ENCODE assay signal across 19 cellular contexts in genomic region chr17:80948961-80949450, GRCh38. TPM values are rescaled to one million over a fixed set of nuclear protein-coding genes. Genes with fewer than 3 reads are reported as not detected.
DNase-seq lines count a peak whose midpoint lies in the region; ATAC-seq and TF ChIP-seq lines count a peak whose summit lies in the region.
"Had no signal": no experiment of that assay in that cellular context is flagged by ENCODE, and none has a peak within 500 bp of the region (broad histone marks: within the 10 kb centered on the region; RNA-seq: fewer than 3 reads in every experiment).

No MANE protein-coding gene starts in this region.

- H3K27me3 Mint-ChIP-seq in osteocyte (ENCODE audit: unreplicated experiment) = no peaks in the 10 kb centered on the region
- H3K27me3 Mint-ChIP-seq in stimulated activated memory B cell treated with anti-CD40 and anti-IgM and Interleukin-4, amounts not matched to agents 10 μg/mL and 1 μg/mL and 100 μg/mL, for 72 hours = no peaks in the 10 kb centered on the region
- no peaks in the 10 kb centered on the region for H3K27me3 Mint-ChIP-seq in activated naive CD8-positive, alpha-beta T cell treated with anti-CD3 and anti-CD28 coated beads, Interleukin-2, amount 50 U/mL, for 24 hours
- H3K27me3 Mint-ChIP-seq: activated B cell treated with CpG ODN at 0.5 μM for 24 hours; activated CD8-positive, alpha-beta memory T cell treated with anti-CD3 and anti-CD28 coated beads, Interleukin-2, amount 10 ng/mL, durations not matched to agents 7 days and 5 days; brain had no signal

- no peaks in the 10 kb centered on the region for H3K27me3 ChIP-seq in gastroesophageal sphincter
- H3K27me3 ChIP-seq: testis had no signal

- no peak overlapping the region for H3K27ac Mint-ChIP-seq in osteocyte (ENCODE audit: unreplicated experiment)
- no peak overlapping the region for H3K27ac Mint-ChIP-seq in stimulated activated memory B cell treated with anti-CD40 and anti-IgM and Interleukin-4, amounts not matched to agents 10 μg/mL and 1 μg/mL and 100 μg/mL, for 72 hours
- no peak overlapping the region for H3K27ac Mint-ChIP-seq in activated naive CD8-positive, alpha-beta T cell treated with anti-CD3 and anti-CD28 coated beads, Interleukin-2, amount 50 U/mL, for 24 hours
- H3K27ac Mint-ChIP-seq: activated B cell treated with CpG ODN at 0.5 μM for 24 hours; activated CD8-positive, alpha-beta memory T cell treated with anti-CD3 and anti-CD28 coated beads, Interleukin-2, amount 10 ng/mL, durations not matched to agents 7 days and 5 days had no signal

- peaks cover 0 to 79% of the 10 kb centered on the region in 2 donors for H3K36me3 ChIP-seq in gastroesophageal sphincter

- TF ChIP-seq CTCF in RWPE1 (conservative IDR thresholded peaks at IDR 0.05; ENCODE audit: low read depth) (no peak), gastroesophageal sphincter (IDR thresholded peaks at IDR 0.05) (no peak), osteocyte (IDR thresholded peaks at IDR 0.05) (peak; percentile 43)

- POLR2A ChIA-PET in RWPE1 (lab: Yijun Ruan, JAX; ENCODE audit: low non-redundant PET) = no interaction called here

- H3K36me3 Mint-ChIP-seq in osteocyte (ENCODE audit: unreplicated experiment) = peaks cover 26% of the 10 kb centered on the region
- H3K36me3 Mint-ChIP-seq in stimulated activated memory B cell treated with anti-CD40 and anti-IgM and Interleukin-4, amounts not matched to agents 10 μg/mL and 1 μg/mL and 100 μg/mL, for 72 hours = peaks cover 75% of the 10 kb centered on the region
- H3K36me3 Mint-ChIP-seq in activated naive CD8-positive, alpha-beta T cell treated with anti-CD3 and anti-CD28 coated beads, Interleukin-2, amount 50 U/mL, for 24 hours (ENCODE audit: low read depth) = peaks cover 22% of the 10 kb centered on the region

- no peak overlapping the region for H3K4me3 ChIP-seq in gastroesophageal sphincter
- H3K4me3 ChIP-seq: testis had no signal

- H3K9me3 Mint-ChIP-seq in osteocyte (ENCODE audit: unreplicated experiment) = no peaks in the 10 kb centered on the region
- H3K9me3 Mint-ChIP-seq in stimulated activated memory B cell treated with anti-CD40 and anti-IgM and Interleukin-4, amounts not matched to agents 10 μg/mL and 1 μg/mL and 100 μg/mL, for 72 hours = no peaks in the 10 kb centered on the region
- no peaks in the 10 kb centered on the region for H3K9me3 Mint-ChIP-seq in activated naive CD8-positive, alpha-beta T cell treated with anti-CD3 and anti-CD28 coated beads, Interleukin-2, amount 50 U/mL, for 24 hours
- H3K9me3 Mint-ChIP-seq: activated B cell treated with CpG ODN at 0.5 μM for 24 hours had no signal

- CTCF ChIA-PET in RWPE1 (lab: Yijun Ruan, JAX) = interaction anchor here (0.7 kb wide), 1 partner anchor 847 kb away, joined by 4 read pairs; the partner anchor contains the start of gene GAA

- H3K9me3 ChIP-seq in gastroesophageal sphincter = no peaks in the 10 kb centered on the region
- H3K9me3 ChIP-seq: testis had no signal

- no peak for TF ChIP-seq POLR2A in gastroesophageal sphincter (IDR thresholded peaks at IDR 0.05)

- H3K27ac ChIP-seq in RWPE1 = 0 out of 2 replicates have a peak overlapping the region, but pooled peaks have one; percentile 5
- H3K27ac ChIP-seq in gastroesophageal sphincter = peak overlapping the region in 3 of 4 donors; percentile 63 to 78 (median 72)
- H3K27ac ChIP-seq: testis had no signal

- TF ChIP-seq EP300 in gastroesophageal sphincter (IDR thresholded peaks at IDR 0.05) = no peak

- ATAC-seq in gastroesophageal sphincter = no peak
- ATAC-seq in stimulated activated memory B cell treated with anti-CD40 and anti-IgM and Interleukin-4, amounts not matched to agents 10 μg/mL and 1 μg/mL and 100 μg/mL, for 72 hours = no peak
- no peak for ATAC-seq in activated naive CD8-positive, alpha-beta T cell treated with anti-CD3 and anti-CD28 coated beads, Interleukin-2, amount 50 U/mL, for 24 hours
- ATAC-seq: activated CD8-positive, alpha-beta memory T cell treated with anti-CD3 and anti-CD28 coated beads, Interleukin-2, amount 10 ng/mL, durations not matched to agents 7 days and 5 days; esophagus mucosa had no signal

- peaks cover 10% of the 10 kb centered on the region for H3K4me1 Mint-ChIP-seq in osteocyte (ENCODE audit: unreplicated experiment)
- no peaks in the 10 kb centered on the region for H3K4me1 Mint-ChIP-seq in stimulated activated memory B cell treated with anti-CD40 and anti-IgM and Interleukin-4, amounts not matched to agents 10 μg/mL and 1 μg/mL and 100 μg/mL, for 72 hours
- no peaks in the 10 kb centered on the region for H3K4me1 Mint-ChIP-seq in activated naive CD8-positive, alpha-beta T cell treated with anti-CD3 and anti-CD28 coated beads, Interleukin-2, amount 50 U/mL, for 24 hours

- no peak overlapping the region for H3K4me3 Mint-ChIP-seq in osteocyte (ENCODE audit: unreplicated experiment)
- H3K4me3 Mint-ChIP-seq in stimulated activated memory B cell treated with anti-CD40 and anti-IgM and Interleukin-4, amounts not matched to agents 10 μg/mL and 1 μg/mL and 100 μg/mL, for 72 hours = no peak overlapping the region
- H3K4me3 Mint-ChIP-seq in activated naive CD8-positive, alpha-beta T cell treated with anti-CD3 and anti-CD28 coated beads, Interleukin-2, amount 50 U/mL, for 24 hours = no peak overlapping the region
- H3K4me3 Mint-ChIP-seq: activated B cell treated with CpG ODN at 0.5 μM for 24 hours; activated CD8-positive, alpha-beta memory T cell treated with anti-CD3 and anti-CD28 coated beads, Interleukin-2, amount 10 ng/mL, durations not matched to agents 7 days and 5 days; brain had no signal

- H3K4me1 ChIP-seq in gastroesophageal sphincter = peaks cover 0 to 46% (median 3%) of the 10 kb centered on the region in 3 donors
- H3K4me1 ChIP-seq: testis had no signal

- peak; percentile 15 for DNase-seq in ELR (ENCODE audit: low read depth)
- DNase-seq in RWPE1 (ENCODE audit: low spot score) = no peak
- DNase-seq in osteocyte (ENCODE audit: extremely low spot score, unreplicated experiment) = no peak
- DNase-seq in amygdala (lab: John Stamatoyannopoulos, UW) = no peak
- DNase-seq in GM19238 (ENCODE audit: insufficient read length, low spot score) = no peak
- DNase-seq in activated naive CD8-positive, alpha-beta T cell treated with anti-CD3 and anti-CD28 coated beads, Interleukin-2, amount 50 U/mL, for 24 hours = no peak
- DNase-seq: activated B cell treated with CpG ODN at 0.5 μM for 24 hours; activated CD8-positive, alpha-beta memory T cell treated with anti-CD3 and anti-CD28 coated beads, Interleukin-2, amount 10 ng/mL, durations not matched to agents 7 days and 5 days; AML-193; NCI-H2029; NCI-H526; nucleus accumbens; stimulated activated CD4-positive, alpha-beta T cell treated with anti-CD3 and anti-CD28 coated beads, Interleukin-4, amount 100 ng/mL, for 4 hours; T-helper 1 cell; testis had no signal

- WGBS in gastroesophageal sphincter (ENCODE audit: low coverage in 1 of 2), 2 donors = 100% methylated on average over 1 of the region's 16 CpGs; no CpG with 5 or more reads in 1 of the 2 donors

RNA-seq across cellular contexts. Expression of gene CHMP6, which starts 42.6 kb away (rescaled TPM):
- total RNA-seq in gastroesophageal sphincter = 10 to 100 TPM; 17.6 to 26.0 (median 19.0) TPM
- 31.1 and 35.9 TPM in 2 replicates for total RNA-seq in osteocyte
